ENCODE assay signal across 34 cellular contexts in the genomic region with DNA sequence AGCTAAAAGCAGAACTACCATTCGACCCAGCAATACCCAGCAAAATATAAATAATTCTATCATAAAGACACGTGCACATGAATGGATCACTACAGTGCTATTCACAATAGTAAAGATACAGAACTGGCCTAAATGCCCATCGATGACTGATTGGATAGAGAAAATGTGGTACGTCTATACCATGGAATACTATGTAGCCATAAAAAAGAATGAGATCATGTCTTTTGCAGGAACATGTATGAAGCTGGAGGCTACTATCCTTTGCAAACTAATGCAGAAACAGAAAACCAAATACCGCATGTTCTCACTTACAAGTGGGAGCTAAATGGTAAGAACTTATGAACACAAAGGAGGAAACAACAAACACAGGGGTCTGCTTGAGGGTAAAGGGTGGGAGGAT. TPM values are rescaled to one million over a fixed set of nuclear protein-coding genes. Genes with fewer than 3 reads are reported as not detected.
DNase-seq lines count a peak whose midpoint lies in the region; ATAC-seq, FAIRE-seq and TF ChIP-seq lines count a peak whose summit lies in the region.
"Had no signal": no experiment of that assay in that cellular context is flagged by ENCODE, and none has a peak within 500 bp of the region (broad histone marks: within the 10 kb centered on the region; RNA-seq: fewer than 3 reads in every experiment).

No MANE protein-coding gene starts in this region.

- H3K27ac ChIP-seq in SK-N-SH (ENCODE audit: low read depth in 2 of 2, low read length in 1 of 2) (no peak overlapping the region), A549 (no peak overlapping the region), HEK293 (ENCODE audit: extremely low read depth, low read depth, low read length) (no peak overlapping the region), K562 (ENCODE audit: extremely low read depth, low read depth, low read length) (no peak overlapping the region)
- H3K27ac ChIP-seq: BLaER1; BLaER1 treated with 17β-estradiol and CSF1 and Interleukin-3, amounts not matched to agents 10 nM and 100 nM; C4-2B had no signal

- ATAC-seq in SK-N-SH treated with all-trans-retinoic acid at 6 μM for 48 hours (no peak), A549 (no peak), K562 (no peak), HG03045 (IDR thresholded peaks at IDR 0.05; ENCODE audit: unreplicated experiment) (no peak)
- ATAC-seq: CD8-positive, alpha-beta T cell had no signal

- H3K9me3 Mint-ChIP-seq in CD14-positive monocyte, result peaks cover 0 to 7% (median 4%) of the 10 kb centered on the region in 7 donors

- H3K27me3 Mint-ChIP-seq in CD14-positive monocyte (ENCODE audit: low read depth in 3 of 3), result no peaks in the 10 kb centered on the region
- H3K27me3 Mint-ChIP-seq: B cell; CD4-positive, alpha-beta memory T cell; CD4-positive, alpha-beta T cell; CD4-positive, CD25-positive, alpha-beta regulatory T cell; CD8-positive, alpha-beta memory T cell had no signal

- no peaks in the 10 kb centered on the region for H3K4me1 ChIP-seq in SK-N-SH (ENCODE audit: control insufficient read depth in 1 of 2, insufficient read depth in 2 of 2, low read depth in 1 of 2, low read length in 1 of 2)
- H3K4me1 ChIP-seq in A549, result peaks cover 11% of the 10 kb centered on the region; the same call in 2 of the 3 replicates
- no peaks in the 10 kb centered on the region for H3K4me1 ChIP-seq in HEK293 (ENCODE audit: control insufficient read depth, insufficient read depth, low read length)
- H3K4me1 ChIP-seq in K562 (replicated peaks in 1 of 2; ENCODE audit: control insufficient read depth in 2 of 2, insufficient read depth in 2 of 2, low read length in 2 of 2), result no peaks in the 10 kb centered on the region
- H3K4me1 ChIP-seq: BE2C, BLaER1 had no signal

- H3K9ac ChIP-seq in SK-N-SH (no peak overlapping the region), K562 (ENCODE audit: insufficient read depth in 1 of 2, low read depth in 2 of 2, low read length in 2 of 2) (no peak overlapping the region)
- H3K9ac ChIP-seq: BLaER1; BLaER1 treated with 17β-estradiol and CSF1 and Interleukin-3, amounts not matched to agents 10 nM and 100 nM had no signal

- H3K4me1 Mint-ChIP-seq in CD14-positive monocyte, result peaks cover 10% of the 10 kb centered on the region

- no peaks in the 10 kb centered on the region for H3K27me3 ChIP-seq in SK-N-SH (ENCODE audit: insufficient read depth)
- no peaks in the 10 kb centered on the region for H3K27me3 ChIP-seq in K562 (ENCODE audit: control insufficient read depth in 2 of 2, insufficient read depth in 2 of 2, low read length in 2 of 2)
- H3K27me3 ChIP-seq: BE2C; BLaER1; BLaER1 treated with 17β-estradiol and CSF1 and Interleukin-3, amounts not matched to agents 10 nM and 100 nM had no signal

- FAIRE-seq in A549 (lab: Jason Lieb, UNC) (no peak), K562 (lab: Jason Lieb, UNC) (no peak)
- FAIRE-seq: A204.1, D721Med had no signal

- in situ Hi-C loops in K562 (cut with MboI), result no loop called here

- no peak overlapping the region for H3K4me3 ChIP-seq in SK-N-SH (ENCODE audit: low read depth in 2 of 2, low read length in 1 of 2)
- H3K4me3 ChIP-seq in A549, result no peak overlapping the region
- no peak overlapping the region for H3K4me3 ChIP-seq in HEK293 (ENCODE audit: low read depth, low read length)
- H3K4me3 ChIP-seq in K562, result no peak overlapping the region
- H3K4me3 ChIP-seq: BLaER1; BLaER1 treated with 17β-estradiol and CSF1 and Interleukin-3, amounts not matched to agents 10 nM and 100 nM had no signal

- H4K20me1 ChIP-seq in SK-N-SH (ENCODE audit: insufficient read depth), result no peaks in the 10 kb centered on the region
- H4K20me1 ChIP-seq in K562 (replicated peaks; ENCODE audit: control insufficient read depth, insufficient read depth, low read length), result no peaks in the 10 kb centered on the region
- H4K20me1 ChIP-seq: BLaER1; BLaER1 treated with 17β-estradiol and CSF1 and Interleukin-3, amounts not matched to agents 10 nM and 100 nM had no signal

- H3K9me3 ChIP-seq in SK-N-SH, result 0 out of 2 replicates have a peak, but pooled peaks cover 5% of the 10 kb centered on the region
- peaks cover 14% of the 10 kb centered on the region; the same call in 1 of the 3 replicates for H3K9me3 ChIP-seq in A549
- no peaks in the 10 kb centered on the region for H3K9me3 ChIP-seq in HEK293 (ENCODE audit: control insufficient read depth, insufficient read depth, low read depth, low read length)
- H3K9me3 ChIP-seq in K562 (replicated peaks; ENCODE audit: control insufficient read depth, insufficient read depth, low read depth, low read length), result no peaks in the 10 kb centered on the region
- H3K9me3 ChIP-seq: BE2C had no signal

- no peak overlapping the region for H3K27ac Mint-ChIP-seq in CD14-positive monocyte
- H3K27ac Mint-ChIP-seq: B cell; CD4-positive, alpha-beta T cell; CD8-positive, alpha-beta memory T cell; CD8-positive, alpha-beta T cell had no signal

- H3K4me3 Mint-ChIP-seq in CD14-positive monocyte, result no peak overlapping the region
- H3K4me3 Mint-ChIP-seq: B cell; CD4-positive, alpha-beta memory T cell; CD4-positive, alpha-beta T cell; CD4-positive, CD25-positive, alpha-beta regulatory T cell; CD8-positive, alpha-beta memory T cell; CD8-positive, alpha-beta T cell had no signal

- no peaks in the 10 kb centered on the region for H3K9me2 ChIP-seq in SK-N-SH

- TF ChIP-seq EP300 in SK-N-SH (IDR thresholded peaks at IDR 0.05; ENCODE audit: borderline replicate concordance in 1 of 2, low read depth in 1 of 2, low read length in 1 of 2), result no peak
- TF ChIP-seq EP300 in A549 (IDR thresholded peaks at IDR 0.05), result no peak
- no peak for TF ChIP-seq EP300 in K562 (IDR thresholded peaks at IDR 0.05; ENCODE audit: low read length)

- H3F3A ChIP-seq in SK-N-SH (replicated peaks; ENCODE audit: insufficient read depth), result no peaks in the 10 kb centered on the region

- no peaks in the 10 kb centered on the region for H3K79me2 ChIP-seq in SK-N-SH (ENCODE audit: insufficient read depth)
- no peaks in the 10 kb centered on the region for H3K79me2 ChIP-seq in K562 (ENCODE audit: control insufficient read depth, insufficient read depth, low read length)

- BruUV-seq in K562 (replicated peaks; lab: Mats Ljungman, UMichigan), result no TSS peak

- TF ChIP-seq CTCF in SK-N-SH (IDR thresholded peaks at IDR 0.05) (no peak), A549 (IDR thresholded peaks at IDR 0.05) (no peak), HEK293 (tag by site-specific recombination; IDR thresholded peaks at IDR 0.05) (no peak), K562 (IDR thresholded peaks at IDR 0.05 in 2 of 3, conservative IDR thresholded peaks at IDR 0.05 in 1 of 3; ENCODE audit: insufficient read depth in 2 of 3, low read depth in 1 of 3, low read length in 3 of 3) (no peak), CD14-positive monocyte (IDR thresholded peaks at IDR 0.05) (no peak)

- 93% methylated on average over 5 of the region's 5 CpGs for WGBS in SK-N-SH (ENCODE audit: low lambda C conversion rate)
- WGBS in A549 (ENCODE audit: missing lambda C conversion rate), result 88% methylated on average over 5 of the region's 5 CpGs
- WGBS in K562 (ENCODE audit: insufficient coverage, low coverage, missing lambda C conversion rate), result 95% methylated on average over 5 of the region's 5 CpGs

- H3K9me1 ChIP-seq in K562 (ENCODE audit: control insufficient read depth, insufficient read depth, low read length), result no peaks in the 10 kb centered on the region

- peaks cover 2 to 6% of the 10 kb centered on the region in 2 donors for H3K36me3 Mint-ChIP-seq in CD14-positive monocyte

- no peak for DNase-seq in SK-N-SH
- DNase-seq in A549 (ENCODE audit: low read depth in 1 of 2, low spot score in 1 of 2), result no peak
- DNase-seq in K562 (ENCODE audit: extremely low read depth in 1 of 4, low spot score in 3 of 4), result no peak
- DNase-seq in CD14-positive monocyte (ENCODE audit: low spot score), result no peak
- DNase-seq in hippocampal formation (lab: John Stamatoyannopoulos, UW), result no peak
- DNase-seq: 8988T; ACHN; AML-193; BE2C; C1 segment of cervical spinal cord; Caco-2; Calu3; CD4-positive, alpha-beta memory T cell; CD4-positive, alpha-beta T cell; CD4-positive, CD25-positive, alpha-beta regulatory T cell; CD8-positive, alpha-beta memory T cell; CD8-positive, alpha-beta T cell; COR-L47; DMS 273 treated with DMSO at 0.1 percent for 48 hours; DMS153; DMS53; DMS79; DMS79 treated with DMSO at 0.1 percent for 48 hours; DND-41; EL had no signal

- H3K36me3 ChIP-seq in SK-N-SH (replicated peaks in 1 of 2; ENCODE audit: control insufficient read depth in 1 of 2, insufficient read depth in 2 of 2, low read length in 1 of 2), result peaks cover 0 to 14% of the 10 kb centered on the region in 2 experiments
- no peaks in the 10 kb centered on the region for H3K36me3 ChIP-seq in HEK293 (ENCODE audit: control insufficient read depth in 2 of 2, insufficient read depth in 1 of 2, low read length in 2 of 2)
- peaks cover 35% of the 10 kb centered on the region for H3K36me3 ChIP-seq in K562 (ENCODE audit: control insufficient read depth, insufficient read depth, low read length)
- H3K36me3 ChIP-seq: BE2C had no signal

- TF ChIP-seq POLR2A in A549 (IDR thresholded peaks at IDR 0.05; ENCODE audit: low read length) (no peak), K562 (conservative IDR thresholded peaks at IDR 0.05) (no peak)

- H2AFZ ChIP-seq in SK-N-SH (ENCODE audit: low read depth) (no peak overlapping the region), K562 (ENCODE audit: low read depth, low read length) (no peak overlapping the region)

- POLR2A ChIA-PET in SK-N-SH (lab: Yijun Ruan, JAX) (no interaction called here), A549 (lab: Yijun Ruan, JAX) (no interaction called here), HEK293 (lab: Yijun Ruan, JAX) (no interaction called here), K562 (lab: Yijun Ruan, JAX) (interaction anchor here (1.4 kb wide), 2 partner anchors 9 to 33 kb away, joined by 4 to 5 read pairs; no protein-coding TSS in a partner anchor)

- CTCF ChIA-PET in SK-N-SH (lab: Yijun Ruan, JAX) (interaction anchor here (0.7 to 1.4 kb wide), 3 partner anchors 14 to 532 kb away, joined by 3 read pairs; no protein-coding TSS in a partner anchor), A549 (lab: Yijun Ruan, JAX) (interaction anchor here (0.6 to 1.8 kb wide), 3 partner anchors 9 to 1701 kb away, joined by 3 read pairs; no protein-coding TSS in a partner anchor), HEK293 (lab: Yijun Ruan, JAX) (interaction anchor here (0.6 to 1.4 kb wide), 2 partner anchors 13 to 235 kb away, joined by 3 to 4 read pairs; no protein-coding TSS in a partner anchor), K562 (lab: Yijun Ruan, JAX; ENCODE audit: low intra/inter-chr PET ratio) (no interaction called here)

- TF ChIP-seq RAD21 in SK-N-SH (IDR thresholded peaks at IDR 0.05; ENCODE audit: low read length) (no peak), A549 (conservative IDR thresholded peaks at IDR 0.05 in 1 of 2, IDR thresholded peaks at IDR 0.05 in 1 of 2) (no peak), K562 (CRISPR knock-in tag; conservative IDR thresholded peaks at IDR 0.05 in 1 of 2, IDR thresholded peaks at IDR 0.05 in 1 of 2) (no peak)

- intact Hi-C loops in K562 (cut with micrococcal nuclease) (no loop called here), CD14-positive monocyte (cut with micrococcal nuclease) (loop anchor here in 1 of 2 donors (10.0 kb wide), 1 partner anchor 111 kb away; no protein-coding TSS in a partner anchor)

- no peak overlapping the region for H3K4me2 ChIP-seq in SK-N-SH
- H3K4me2 ChIP-seq in A549, result no peak overlapping the region
- H3K4me2 ChIP-seq in K562 (ENCODE audit: insufficient read depth, low read length), result no peak overlapping the region
- H3K4me2 ChIP-seq: BLaER1; BLaER1 treated with 17β-estradiol and CSF1 and Interleukin-3, amounts not matched to agents 10 nM and 100 nM had no signal

RNA-seq across cellular contexts. Expression of gene UCHL5, which starts 53.4 kb away (rescaled TPM):
- polyA plus RNA-seq in SK-N-SH (2012; rRNA removed) (14.9 and 15.7 TPM in 2 replicates), A549 (2011; rRNA removed) (37.6 and 68.3 TPM in 2 replicates), A549 (2017; fragmentation: RNase III; extraction: RNeasy Plus Mini Kit Qiagen cat#74134 plus additional on column Dnase treatment) (53.0 to 68.2 TPM (median 53.0 TPM) in 3 replicates), K562 (2011; rRNA removed) (117 and 174 TPM in 2 replicates), K562 (2014; fragmentation: Illumina TruSeq; extraction: Trizol) (188 and 206 TPM in 2 replicates), K562 (2014; fragmentation: Nextera tagmentation; extraction: Ambion mirVana) (10 to 100 TPM; 61.0 to 68.9 TPM), K562 (2014; rRNA removed) (151 and 180 TPM in 2 replicates), CD14-positive monocyte (10 to 100 TPM; 29.6 to 43.0 TPM)
- 20.3 and 28.4 TPM in 2 replicates for polyA plus RNA-seq in SK-N-SH (2012; cell fraction: cytosol; rRNA removed)
- polyA plus RNA-seq in SK-N-SH (2012; cell fraction: nucleus; rRNA removed), result 15.7 and 19.3 TPM in 2 replicates
- polyA plus RNA-seq in A549 (2012; cell fraction: cytosol; rRNA removed), result 16.0 and 19.8 TPM in 2 replicates
- 9.4 and 9.8 TPM in 2 replicates for polyA plus RNA-seq in A549 (2012; cell fraction: nucleus; rRNA removed)
- 12.7 and 15.5 TPM in 2 replicates for polyA minus RNA-seq in A549 (2011; rRNA and poly(A)+ RNA removed)
- total RNA-seq in K562 (2011; cell fraction: chromatin; rRNA removed; ENCODE audit: low replicate concordance), result 52.2 and 140 TPM in 2 replicates
- total RNA-seq in K562 (2011; cell fraction: nucleolus; rRNA removed), result 19.7 and 27.2 TPM in 2 replicates
- total RNA-seq in K562 (2011; cell fraction: nucleoplasm; rRNA removed), result 59.5 and 113 TPM in 2 replicates
- total RNA-seq in K562 (2014; rRNA removed) (85.4 and 85.6 TPM in 2 replicates), K562 (2014; rRNA removed; fragmentation: Illumina TruSeq; extraction: Trizol) (114 and 132 TPM in 2 replicates), K562 (2015; rRNA removed; fragmentation: Illumina TruSeq; extraction: Trizol) (117 and 122 TPM in 2 replicates), K562 (2021) (133 and 138 TPM in 2 replicates)
- polyA plus RNA-seq in K562 (2011; cell fraction: cytosol; rRNA removed), result 21.6 and 39.4 TPM in 2 replicates
- 38.3 and 58.5 TPM in 2 replicates for polyA plus RNA-seq in K562 (2011; cell fraction: nucleus; rRNA removed)
- 89.5 and 112 TPM in 2 replicates for polyA plus RNA-seq in K562 (2012)
- polyA minus RNA-seq in K562 (2011; rRNA and poly(A)+ RNA removed), result 168 and 179 TPM in 2 replicates
- polyA minus RNA-seq in K562 (2011; cell fraction: cytosol; rRNA and poly(A)+ RNA removed), result 44.0 and 70.9 TPM in 2 replicates
- 62.3 and 92.4 TPM in 2 replicates for polyA minus RNA-seq in K562 (2011; cell fraction: nucleus; rRNA and poly(A)+ RNA removed)

RNA-seq across cellular contexts. Expression of gene RO60, which starts 53.6 kb away (rescaled TPM):
- polyA plus RNA-seq in SK-N-SH (2012; rRNA removed), result 6.4 and 10.6 TPM in 2 replicates
- polyA plus RNA-seq in SK-N-SH (2012; cell fraction: cytosol; rRNA removed), result 9.4 and 9.6 TPM in 2 replicates
- 8.7 and 10.3 TPM in 2 replicates for polyA plus RNA-seq in SK-N-SH (2012; cell fraction: nucleus; rRNA removed)
- polyA plus RNA-seq in A549 (2011; rRNA removed), result 37.4 and 47.1 TPM in 2 replicates
- polyA plus RNA-seq in A549 (2012; cell fraction: cytosol; rRNA removed), result 12.7 and 14.7 TPM in 2 replicates
- polyA plus RNA-seq in A549 (2012; cell fraction: nucleus; rRNA removed), result 8.1 and 9.9 TPM in 2 replicates
- polyA plus RNA-seq in A549 (2017; fragmentation: RNase III; extraction: RNeasy Plus Mini Kit Qiagen cat#74134 plus additional on column Dnase treatment), result 29.6 to 32.0 TPM (median 30.0 TPM) in 3 replicates
- polyA minus RNA-seq in A549 (2011; rRNA and poly(A)+ RNA removed), result 66.8 and 76.4 TPM in 2 replicates
- 38.1 and 70.7 TPM in 2 replicates for total RNA-seq in K562 (2011; cell fraction: chromatin; rRNA removed; ENCODE audit: low replicate concordance)
- 42.0 and 43.2 TPM in 2 replicates for total RNA-seq in K562 (2011; cell fraction: nucleolus; rRNA removed)
- 50.5 and 80.9 TPM in 2 replicates for total RNA-seq in K562 (2011; cell fraction: nucleoplasm; rRNA removed)
- total RNA-seq in K562 (2014; rRNA removed), result 118 and 156 TPM in 2 replicates
- 128 and 147 TPM in 2 replicates for total RNA-seq in K562 (2014; rRNA removed; fragmentation: Illumina TruSeq; extraction: Trizol)
- 128 TPM in 2 replicates for total RNA-seq in K562 (2015; rRNA removed; fragmentation: Illumina TruSeq; extraction: Trizol)
- total RNA-seq in K562 (2021), result 101 and 110 TPM in 2 replicates
- 46.1 and 56.4 TPM in 2 replicates for polyA plus RNA-seq in K562 (2011; rRNA removed)
- 24.7 and 26.1 TPM in 2 replicates for polyA plus RNA-seq in K562 (2011; cell fraction: cytosol; rRNA removed)
- 19.7 and 22.2 TPM in 2 replicates for polyA plus RNA-seq in K562 (2011; cell fraction: nucleus; rRNA removed)
- 22.6 and 31.7 TPM in 2 replicates for polyA plus RNA-seq in K562 (2012)
- 24.9 and 28.5 TPM in 2 replicates for polyA plus RNA-seq in K562 (2014; fragmentation: Illumina TruSeq; extraction: Trizol)
- 100 to 1,000 TPM in 1 of 2 experiments, 10 to 100 TPM in 1; 49.2 to 187 TPM for polyA plus RNA-seq in K562 (2014; fragmentation: Nextera tagmentation; extraction: Ambion mirVana)
- polyA plus RNA-seq in K562 (2014; rRNA removed), result 27.7 and 32.0 TPM in 2 replicates
- 285 and 314 TPM in 2 replicates for polyA minus RNA-seq in K562 (2011; rRNA and poly(A)+ RNA removed)
- 101 and 165 TPM in 2 replicates for polyA minus RNA-seq in K562 (2011; cell fraction: cytosol; rRNA and poly(A)+ RNA removed)
- 65.4 and 95.5 TPM in 2 replicates for polyA minus RNA-seq in K562 (2011; cell fraction: nucleus; rRNA and poly(A)+ RNA removed)
- 10 to 100 TPM; 58.1 to 67.9 TPM for polyA plus RNA-seq in CD14-positive monocyte
